8 cellular contexts compared by ENCODE assay signal in the genomic region with DNA sequence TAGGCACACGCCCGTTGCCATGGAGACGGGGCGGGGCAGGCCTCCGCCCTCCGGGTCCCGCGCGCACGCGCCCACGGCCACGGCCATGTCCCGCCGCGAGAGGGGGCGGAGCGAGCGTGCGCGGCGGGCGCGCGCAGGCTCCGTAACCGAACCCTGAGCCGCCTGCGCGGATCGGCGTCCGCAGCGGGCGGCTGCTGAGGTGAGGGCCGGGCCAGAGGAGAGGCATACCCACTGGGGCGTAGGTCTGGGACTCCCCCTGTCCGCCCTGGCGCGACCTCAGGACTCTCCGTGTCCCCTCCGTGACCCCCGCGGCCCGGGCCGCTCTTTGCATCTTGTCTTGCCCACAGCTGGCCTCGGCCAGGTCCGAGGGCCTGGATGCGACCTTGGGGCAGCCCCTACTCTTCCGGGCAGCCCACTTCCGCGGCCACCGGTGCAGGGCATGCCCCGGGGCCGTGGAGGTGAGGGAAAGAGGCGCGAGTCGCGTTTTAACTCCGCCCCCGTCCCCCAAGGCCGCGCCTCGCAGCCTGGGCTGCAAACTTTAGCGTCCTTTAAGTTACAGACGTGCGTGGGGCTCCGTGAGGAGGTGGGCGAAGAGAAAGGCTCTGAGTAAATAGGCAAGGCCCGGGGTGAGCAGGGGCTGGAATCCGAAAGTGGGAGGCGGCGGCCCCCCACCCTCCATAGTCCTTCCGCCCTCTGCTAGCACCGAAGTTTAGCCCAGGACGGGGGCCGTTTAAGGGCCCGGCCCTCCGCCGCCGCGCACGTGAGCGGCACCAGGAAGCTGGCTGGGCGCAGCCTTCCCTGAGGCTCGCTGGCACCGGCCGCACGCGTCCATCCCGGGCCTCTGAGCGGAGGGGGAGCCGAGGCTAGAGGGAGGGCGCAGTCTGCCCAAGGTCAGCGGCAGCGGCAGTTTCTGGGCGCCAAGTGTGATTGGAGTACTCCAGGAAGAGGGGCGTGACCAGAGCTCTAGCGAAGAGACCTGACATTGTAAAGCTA. TPM values are rescaled to one million over a fixed set of nuclear protein-coding genes. Genes with fewer than 3 reads are reported as not detected.
DNase-seq lines count a peak whose midpoint lies in the region; ATAC-seq and TF ChIP-seq lines count a peak whose summit lies in the region.

A gene with protein sequence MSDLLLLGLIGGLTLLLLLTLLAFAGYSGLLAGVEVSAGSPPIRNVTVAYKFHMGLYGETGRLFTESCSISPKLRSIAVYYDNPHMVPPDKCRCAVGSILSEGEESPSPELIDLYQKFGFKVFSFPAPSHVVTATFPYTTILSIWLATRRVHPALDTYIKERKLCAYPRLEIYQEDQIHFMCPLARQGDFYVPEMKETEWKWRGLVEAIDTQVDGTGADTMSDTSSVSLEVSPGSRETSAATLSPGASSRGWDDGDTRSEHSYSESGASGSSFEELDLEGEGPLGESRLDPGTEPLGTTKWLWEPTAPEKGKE (plus strand): TSS at position 163 of the 993 bp plus-strand sequence. CDS start 3,053 bp downstream, outside the sequence.

- peak; percentile 70 for ATAC-seq in GM19395 (IDR thresholded peaks at IDR 0.05; ENCODE audit: unreplicated experiment)
- ATAC-seq in HG03521 (IDR thresholded peaks at IDR 0.05; ENCODE audit: unreplicated experiment): peak; percentile 72

- H4K20me1 ChIP-seq in OCI-LY1 (ENCODE audit: insufficient read depth, low read length): no peaks in the 10 kb centered on the region

- H3K4me3 ChIP-seq in OCI-LY1 (ENCODE audit: low read depth, low read length, poor library complexity, severe bottlenecking) (peak within 1 kb of the TSS; percentile 93), epithelial cell of esophagus (ENCODE audit: low read length) (peak within 1 kb of the TSS; percentile 76), mononuclear cell (ENCODE audit: low read length) (peak within 1 kb of the TSS; percentile 91)

- H3K9me2 ChIP-seq in OCI-LY1 (ENCODE audit: low read depth, low read length): no peaks in the 10 kb centered on the region

- H3K36me3 ChIP-seq in OCI-LY1 (ENCODE audit: insufficient read depth, low read length): peaks cover 22% of the 10 kb centered on the region

- H3K27me3 ChIP-seq in OCI-LY1 (ENCODE audit: insufficient read depth, low read length) (no peaks in the 10 kb centered on the region), mononuclear cell (ENCODE audit: insufficient read depth, low read length) (no peaks in the 10 kb centered on the region)

- TF ChIP-seq CTCF in OCI-LY1 (IDR thresholded peaks at IDR 0.05; ENCODE audit: low read length): no peak
- TF ChIP-seq CTCF in epithelial cell of esophagus (IDR thresholded peaks at IDR 0.05; ENCODE audit: insufficient read depth, low read depth, low read length, missing control alignments): no peak

- no peaks in the 10 kb centered on the region for H3K79me2 ChIP-seq in OCI-LY1 (ENCODE audit: insufficient read depth, low read length)

- DNase-seq in CMK (ENCODE audit: low read depth): peak; percentile 89
- DNase-seq in activated T-cell treated with anti-CD3 and anti-CD28 coated beads for 1 hour (ENCODE audit: low read depth): peak; percentile 93
- DNase-seq in epithelial cell of esophagus (ENCODE audit: low read depth): peak; percentile 89
- DNase-seq in stimulated activated CD8-positive, alpha-beta memory T cell treated with anti-CD3 and anti-CD28 coated beads, Interleukin-4, amount 100 ng/mL, for 1 hour (ENCODE audit: low read depth in 2 of 2, low spot score in 1 of 2): peak; percentile 81 to 87

- H3K9me3 ChIP-seq in OCI-LY1 (ENCODE audit: low read length): no peaks in the 10 kb centered on the region
- no peaks in the 10 kb centered on the region for H3K9me3 ChIP-seq in mononuclear cell (ENCODE audit: low read depth, low read length)

- H3K9ac ChIP-seq in OCI-LY1 (ENCODE audit: low read length): peak within 1 kb of the TSS; percentile 98

- H3K27ac ChIP-seq in OCI-LY1 (ENCODE audit: low read depth, low read length, poor library complexity, severe bottlenecking): peak within 1 kb of the TSS; percentile 67

- no peak within 1 kb of the TSS for H2AFZ ChIP-seq in OCI-LY1 (ENCODE audit: low read length)

- peaks cover 35% of the 10 kb centered on the region for H3K4me1 ChIP-seq in OCI-LY1 (ENCODE audit: insufficient read depth, low read length, severe bottlenecking)
- peaks cover 70% of the 10 kb centered on the region for H3K4me1 ChIP-seq in mononuclear cell (ENCODE audit: insufficient read depth, low read length)

- H3K4me2 ChIP-seq in OCI-LY1 (ENCODE audit: low read length): peak within 1 kb of the TSS; percentile 79

- H3F3A ChIP-seq in OCI-LY1 (ENCODE audit: insufficient read depth, low read length): no peaks in the 10 kb centered on the region

RNA-seq across cellular contexts. Expression of the gene that starts here (rescaled TPM):
- 20.1 TPM for total RNA-seq in mononuclear cell

Comparison
In these comparisons a context has a peak if more than half of its experiments do, and no peak if none do; other contexts are left out.
1. Peak in every context shown above with its lines: DNase-seq, ATAC-seq, H3K4me3 ChIP-seq and H3K27ac ChIP-seq.